Comparison of ENCODE assay signal across 8 cellular contexts in genomic region chr10:104353325-104354048, GRCh38. TPM values are rescaled to one million over a fixed set of nuclear protein-coding genes. Genes with fewer than 3 reads are reported as not detected.
A peak's percentile ranks its signal among the peaks of the same experiment; 100 is the strongest.
DNase-seq lines count a peak whose midpoint lies in the region; ATAC-seq and TF ChIP-seq lines count a peak whose summit lies in the region.

TSS of gene CFAP58 (plus strand) at chr10:104353833. CDS start at chr10:104353898, 65 bp downstream.

- ATAC-seq in GM21619 (IDR thresholded peaks at IDR 0.05; ENCODE audit: unreplicated experiment) (peak; percentile 51), natural killer cell (peak; percentile 81 to 88 (median 85))

- H3K4me2 ChIP-seq in OCI-LY7 (ENCODE audit: low read length): peak within 1 kb of the TSS; percentile 77

- peaks cover 33% of the 10 kb centered on the region for H3K4me1 ChIP-seq in OCI-LY7 (ENCODE audit: insufficient read depth, low read length, poor library complexity, severe bottlenecking)

- H3K4me1 Mint-ChIP-seq in IgD-negative memory B cell (peaks cover 12 to 17% (median 14%) of the 10 kb centered on the region in 3 donors), natural killer cell (peaks cover 0 to 18% of the 10 kb centered on the region in 2 donors)
- no peaks in the 10 kb centered on the region for H3K4me1 Mint-ChIP-seq in activated T-cell treated with anti-CD3 and anti-CD28 coated beads, Interleukin-2, amount 50 U/mL, for 24 hours (ENCODE audit: low read depth)

- H3K27me3 Mint-ChIP-seq in IgD-negative memory B cell (no peaks in the 10 kb centered on the region), natural killer cell (ENCODE audit: low read depth in 2 of 2) (no peaks in the 10 kb centered on the region)
- H3K27me3 Mint-ChIP-seq in activated T-cell treated with anti-CD3 and anti-CD28 coated beads, Interleukin-2, amount 50 U/mL, for 24 hours: no peaks in the 10 kb centered on the region

- no TSS peak for BruUV-seq in OCI-LY7 (replicated peaks; lab: Mats Ljungman, UMichigan)

- no peaks in the 10 kb centered on the region for H3K9me3 ChIP-seq in OCI-LY7 (ENCODE audit: low read length)

- H3K9me2 ChIP-seq in OCI-LY7 (ENCODE audit: insufficient read depth, low read length): no peaks in the 10 kb centered on the region

- CTCF ChIA-PET in OCI-LY7 (lab: Charles Lee; ENCODE audit: unreplicated experiment): interaction anchor here (1.1 to 1.5 kb wide), 2 partner anchors 55 to 79 kb away, joined by 3 read pairs; no protein-coding TSS in a partner anchor

- H3K9me3 Mint-ChIP-seq in IgD-negative memory B cell (no peaks in the 10 kb centered on the region), natural killer cell (no peaks in the 10 kb centered on the region)
- H3K9me3 Mint-ChIP-seq in activated T-cell treated with anti-CD3 and anti-CD28 coated beads, Interleukin-2, amount 50 U/mL, for 24 hours: no peaks in the 10 kb centered on the region

- H3K4me3 ChIP-seq in OCI-LY7 (ENCODE audit: low read depth, low read length, poor library complexity, severe bottlenecking) (peak within 1 kb of the TSS; percentile 68), fibroblast of mammary gland (ENCODE audit: control insufficient read depth, low read depth, low read length) (peak within 1 kb of the TSS; percentile 65)

- no peaks in the 10 kb centered on the region for H3K36me3 Mint-ChIP-seq in IgD-negative memory B cell
- no peaks in the 10 kb centered on the region for H3K36me3 Mint-ChIP-seq in activated T-cell treated with anti-CD3 and anti-CD28 coated beads, Interleukin-2, amount 50 U/mL, for 24 hours (ENCODE audit: low read depth)
- no peaks in the 10 kb centered on the region for H3K36me3 Mint-ChIP-seq in natural killer cell

- H2AFZ ChIP-seq in OCI-LY7 (ENCODE audit: low read length): peak within 1 kb of the TSS; percentile 86

- POLR2A ChIA-PET in OCI-LY7 (lab: Charles Lee): interaction anchor here (1.1 to 2.0 kb wide), 3 partner anchors 15 to 62 kb away, joined by 3 to 6 read pairs (median 3); partner anchors contain the start of gene ITPRIP

- H3K36me3 ChIP-seq in OCI-LY7 (ENCODE audit: insufficient read depth, low read length): no peaks in the 10 kb centered on the region

- peak within 1 kb of the TSS in 1 of 4 donors; percentile 66 for H3K4me3 Mint-ChIP-seq in IgD-negative memory B cell
- no peak within 1 kb of the TSS for H3K4me3 Mint-ChIP-seq in activated T-cell treated with anti-CD3 and anti-CD28 coated beads, Interleukin-2, amount 50 U/mL, for 24 hours
- peak within 1 kb of the TSS; percentile 52 for H3K4me3 Mint-ChIP-seq in natural killer cell

- no peaks in the 10 kb centered on the region for H3K79me2 ChIP-seq in OCI-LY7 (ENCODE audit: insufficient read depth, low read depth, low read length)

- intact Hi-C loops in OCI-LY7 (cut with micrococcal nuclease; ENCODE audit: unreplicated experiment) (loop anchor here (5.0 kb wide), 1 partner anchor 231 kb away; the partner anchor contains the start of gene SFR1), natural killer cell (cut with micrococcal nuclease) (no loop called here)

- peak; percentile 71 for TF ChIP-seq CTCF in OCI-LY7 (conservative IDR thresholded peaks at IDR 0.05; ENCODE audit: low read length)
- peak; percentile 46 for TF ChIP-seq CTCF in fibroblast of mammary gland (conservative IDR thresholded peaks at IDR 0.05; ENCODE audit: control insufficient read depth, insufficient read depth, low read depth, low read length)
- peak; percentile 86 for TF ChIP-seq CTCF in natural killer cell (IDR thresholded peaks at IDR 0.05)

- peak within 1 kb of the TSS; percentile 11 to 79 (median 70) for H3K27ac Mint-ChIP-seq in IgD-negative memory B cell
- peak within 1 kb of the TSS; percentile 67 for H3K27ac Mint-ChIP-seq in activated T-cell treated with anti-CD3 and anti-CD28 coated beads, Interleukin-2, amount 50 U/mL, for 24 hours
- H3K27ac Mint-ChIP-seq in natural killer cell: no peak within 1 kb of the TSS

- DNase-seq in DMS114 treated with DMSO at 0.1 percent for 48 hours (lab: John Stamatoyannopoulos, UW; ENCODE audit: unreplicated experiment): peak; percentile 88
- peak; percentile 87 for DNase-seq in OCI-LY7 (ENCODE audit: low spot score)
- DNase-seq in activated T-cell treated with anti-CD3 and anti-CD28 coated beads, Interleukin-2, amount 50 U/mL, for 24 hours: peak; percentile 92
- peak; percentile 82 for DNase-seq in fibroblast of mammary gland (ENCODE audit: low read depth)
- DNase-seq in natural killer cell: peak; percentile 81
- DNase-seq in stimulated activated naive CD4-positive, alpha-beta T cell (lab: John Stamatoyannopoulos, UW): peak; percentile 78 to 92 (median 88)

- no peaks in the 10 kb centered on the region for H4K20me1 ChIP-seq in OCI-LY7 (ENCODE audit: insufficient read depth, low read length)

- H3K27ac ChIP-seq in OCI-LY7 (ENCODE audit: low read depth, low read length, poor library complexity, severe bottlenecking): no peak within 1 kb of the TSS

RNA-seq across cellular contexts. Expression of gene CFAP58, which starts in this region (rescaled TPM):
- not detected for polyA plus RNA-seq in IgD-negative memory B cell
- total RNA-seq in OCI-LY7 (2014; rRNA removed; shearing (Covaris generic)): 0.09 and 0.36 TPM in 2 replicates
- total RNA-seq in OCI-LY7 (2022) (1.5 and 2.0 TPM in 2 replicates), natural killer cell (under 1 TPM; 0.07 to 0.15 (median 0.11) TPM)

Comparison
In these comparisons a context has a peak if more than half of its experiments do, and no peak if none do; other contexts are left out.
1. Peak in DNase-seq and ATAC-seq in natural killer cell; RNA of the gene not detected or under 1 TPM.
2. H3K27ac Mint-ChIP-seq: peak in IgD-negative memory B cell (3 of 3) and activated T-cell treated with anti-CD3 and anti-CD28 coated beads, Interleukin-2, amount 50 U/mL, for 24 hours (single experiment); none in natural killer cell (0 of 2).
3. Peak in every context shown above with its lines, with median percentiles within 50 percentile points of each other: DNase-seq and CTCF ChIP-seq.